20 cellular contexts compared by ENCODE assay signal in genomic region chr6:126217497-126217896, GRCh38.
DNase-seq lines count a peak whose midpoint lies in the region; ATAC-seq, FAIRE-seq and TF ChIP-seq lines count a peak whose summit lies in the region.
"Had no signal": no experiment of that assay in that cellular context is flagged by ENCODE, and none has a peak within 500 bp of the region (broad histone marks: within the 10 kb centered on the region; RNA-seq: fewer than 3 reads in every experiment).

No MANE protein-coding gene starts in this region.

- H3K18ac ChIP-seq in H1 (ENCODE audit: extremely low read depth, low read length), result no peak overlapping the region

- no peaks in the 10 kb centered on the region for H3K79me1 ChIP-seq in H1 (ENCODE audit: low read depth, low read length)

- no peaks in the 10 kb centered on the region for H3K27me3 ChIP-seq in H1 (replicated peaks in 1 of 4; ENCODE audit: control insufficient read depth in 3 of 4, extremely low read depth in 1 of 4, insufficient read depth in 3 of 4, low read length in 3 of 4)
- H3K27me3 ChIP-seq: BLaER1 had no signal

- TF ChIP-seq CTCF in H1 (IDR thresholded peaks at IDR 0.05; ENCODE audit: control extremely low read depth in 1 of 3, insufficient read depth in 1 of 3, low read depth in 1 of 3, low read length in 3 of 3), result no peak

- H2BK15ac ChIP-seq in H1 (ENCODE audit: low read length), result no peak overlapping the region

- CTCF ChIA-PET in H1 (lab: Charles Lee; ENCODE audit: partially characterized antibody), result no interaction called here

- POLR2A ChIA-PET in H1 (lab: Charles Lee; ENCODE audit: partially characterized antibody), result no interaction called here

- no peaks in the 10 kb centered on the region for H3K36me3 ChIP-seq in H1 (ENCODE audit: control insufficient read depth in 2 of 4, insufficient read depth in 4 of 4, low read length in 3 of 4)
- H3K36me3 ChIP-seq: BLaER1, HAP-1 had no signal

- H4K20me1 ChIP-seq in H1 (replicated peaks in 1 of 2; ENCODE audit: control insufficient read depth in 1 of 2, insufficient read depth in 2 of 2, low read length in 2 of 2), result no peaks in the 10 kb centered on the region
- H4K20me1 ChIP-seq: BLaER1 had no signal

- no peak overlapping the region for H4K8ac ChIP-seq in H1 (ENCODE audit: extremely low read depth, insufficient read depth, low read length)

- H3K14ac ChIP-seq in H1 (ENCODE audit: insufficient read length), result no peak overlapping the region

- no peak overlapping the region for H3K4me2 ChIP-seq in H1 (ENCODE audit: insufficient read depth in 1 of 2, low read depth in 2 of 2, low read length in 2 of 2)
- H3K4me2 ChIP-seq: BLaER1 had no signal

- H2BK5ac ChIP-seq in H1 (ENCODE audit: low read depth, low read length), result 0 out of 2 replicates have a peak overlapping the region, but pooled peaks have one; percentile 10

- no peaks in the 10 kb centered on the region for H3K79me2 ChIP-seq in H1 (ENCODE audit: control insufficient read depth in 1 of 2, insufficient read depth in 2 of 2, low read length in 2 of 2)

- WGBS in H1 (ENCODE audit: extremely low coverage in 1 of 2, insufficient coverage in 1 of 2, insufficient read length in 1 of 2, insufficient replicate concordance in 2 of 2, low coverage in 1 of 2, low lambda C conversion rate in 2 of 2, missing lambda C conversion rate in 1 of 2), 2 experiments, result 93% methylated on average over 3 of the region's 3 CpGs; no CpG with 5 or more reads in 1 of the 2 experiments

- no peaks in the 10 kb centered on the region for H3K4me1 ChIP-seq in H1 (replicated peaks in 1 of 4; ENCODE audit: control insufficient read depth in 3 of 4, insufficient read depth in 4 of 4, low read length in 3 of 4)
- H3K4me1 ChIP-seq: BLaER1, Caco-2, HAP-1 had no signal

- no peak overlapping the region for H3K23ac ChIP-seq in H1 (ENCODE audit: insufficient read length)

- no peak for TF ChIP-seq EP300 in H1 (IDR thresholded peaks at IDR 0.05; ENCODE audit: borderline replicate concordance in 1 of 2, low read depth in 2 of 2, low read length in 2 of 2)

- no peak for ATAC-seq in GM18520 (IDR thresholded peaks at IDR 0.05; ENCODE audit: unreplicated experiment)
- ATAC-seq: CD8-positive, alpha-beta T cell had no signal

- H3K23me2 ChIP-seq in H1 (ENCODE audit: low read depth, low read length), result no peaks in the 10 kb centered on the region

- no peak overlapping the region for H2AK5ac ChIP-seq in H1 (ENCODE audit: low read depth, low read length)

- no peak for TF ChIP-seq RAD21 in H1 (IDR thresholded peaks at IDR 0.05 in 1 of 2, conservative IDR thresholded peaks at IDR 0.05 in 1 of 2; ENCODE audit: low read depth in 2 of 2, low read length in 2 of 2)

- no peak overlapping the region for H2AFZ ChIP-seq in H1 (ENCODE audit: low read length)

- H4K5ac ChIP-seq in H1 (ENCODE audit: insufficient read length, low read depth, low read length), result no peak overlapping the region

- no peak for FAIRE-seq in H1 (lab: Jason Lieb, UNC)
- FAIRE-seq: A204.1, GM12891, GM18507 had no signal

- peak; percentile 12 for DNase-seq in ELF-1 (ENCODE audit: low read depth, low spot score)
- peak; percentile 60 for DNase-seq in NCI-H69 (lab: John Stamatoyannopoulos, UW)
- no peak for DNase-seq in H1 (ENCODE audit: low read depth in 1 of 2, low spot score in 2 of 2)
- no peak for DNase-seq in NCI-H2081 (lab: John Stamatoyannopoulos, UW)
- no peak for DNase-seq in GDM1 (lab: John Stamatoyannopoulos, UW)
- DNase-seq: Caco-2; CD4-positive, CD25-positive, alpha-beta regulatory T cell; CD8-positive, alpha-beta T cell; DMS153; DND-41; GF-D8; HFFc6 had no signal

- no peak overlapping the region for H4K91ac ChIP-seq in H1 (replicated peaks; ENCODE audit: insufficient read length, low read length)

- no peak for TF ChIP-seq POLR2A in H1 (IDR thresholded peaks at IDR 0.05; ENCODE audit: control extremely low read depth in 1 of 2, low read depth in 2 of 2, low read length in 2 of 2)

- H3K9ac ChIP-seq in H1 (replicated peaks in 1 of 4; ENCODE audit: extremely low read depth in 1 of 4, low read depth in 3 of 4, low read length in 3 of 4), result no peak overlapping the region
- H3K9ac ChIP-seq: BLaER1 had no signal

- H2BK20ac ChIP-seq in H1 (ENCODE audit: low read length), result no peak overlapping the region

- no peak overlapping the region for H2BK120ac ChIP-seq in H1 (replicated peaks; ENCODE audit: low read depth, low read length)

- no peak overlapping the region for H3K27ac ChIP-seq in H1 (ENCODE audit: low read depth, low read length)
- H3K27ac ChIP-seq: 22Rv1, BLaER1, C4-2B had no signal

- H3K9me3 ChIP-seq in H1 (ENCODE audit: insufficient read depth in 2 of 2, low read depth in 1 of 2, low read length in 1 of 2), result no peaks in the 10 kb centered on the region
- H3K9me3 ChIP-seq: BLaER1, Caco-2, HAP-1 had no signal

- no peak overlapping the region for H3K4ac ChIP-seq in H1 (replicated peaks; ENCODE audit: insufficient read length, low read depth, low read length)

- no peak overlapping the region for H3K4me3 ChIP-seq in H1 (ENCODE audit: extremely low read depth in 1 of 4, insufficient read depth in 2 of 4, low read depth in 3 of 4, low read length in 4 of 4)
- H3K4me3 ChIP-seq: BLaER1, HAP-1 had no signal

- H2BK12ac ChIP-seq in H1 (ENCODE audit: low read depth, low read length), result no peak overlapping the region

- H3K56ac ChIP-seq in H1 (replicated peaks; ENCODE audit: insufficient read length, low read depth, low read length), result no peak overlapping the region

TF ChIP-seq in H1, 55 proteins besides CTCF, POLR2A, EP300 and RAD21 (continues in another document):
- TF ChIP-seq MAX (IDR thresholded peaks at IDR 0.05), result no peak
- TF ChIP-seq CREB1 (IDR thresholded peaks at IDR 0.05), result no peak
- TF ChIP-seq BCL11A (IDR thresholded peaks at IDR 0.05; ENCODE audit: low read depth in 2 of 2, low read length in 2 of 2), result no peak
- TF ChIP-seq TCF12 (IDR thresholded peaks at IDR 0.05; ENCODE audit: low read depth, low read length), result no peak
- no peak for TF ChIP-seq CHD1 (IDR thresholded peaks at IDR 0.05; ENCODE audit: low read depth, low read length)
- TF ChIP-seq PHF8 (conservative IDR thresholded peaks at IDR 0.05; ENCODE audit: low read depth, low read length), result no peak
- TF ChIP-seq EZH2 (IDR thresholded peaks at IDR 0.05; ENCODE audit: low read depth, low read length, severe bottlenecking), result no peak
- no peak for TF ChIP-seq CTBP2 (IDR thresholded peaks at IDR 0.05; ENCODE audit: borderline replicate concordance, insufficient read depth, insufficient read length, low read length)
- TF ChIP-seq TAF7 (optimal IDR thresholded peaks at IDR 0.05; ENCODE audit: borderline replicate concordance, low read depth, low read length), result no peak
- no peak for TF ChIP-seq RFX5 (IDR thresholded peaks at IDR 0.05; ENCODE audit: borderline replicate concordance, low read depth, low read length)
- no peak for TF ChIP-seq CBX8 (IDR thresholded peaks at IDR 0.05; ENCODE audit: borderline replicate concordance, low read depth, low read length)
- no peak for TF ChIP-seq ASH2L (IDR thresholded peaks at IDR 0.05; ENCODE audit: low read length)
- TF ChIP-seq NRF1 (IDR thresholded peaks at IDR 0.05; ENCODE audit: low read depth, low read length), result no peak
- TF ChIP-seq FOSL1 (IDR thresholded peaks at IDR 0.05; ENCODE audit: insufficient read depth, low read depth, low read length), result no peak

Comparison
In these comparisons a context has a peak if more than half of its experiments do, and no peak if none do; other contexts are left out.
1. DNase-seq: peak in ELF-1 (single experiment) and NCI-H69 (single experiment); none in H1 (0 of 2), NCI-H2081 (0 of 2) and GDM1 (single experiment).